ENCODE assay signal across 5 cellular contexts in genomic region chr20:47086316-47086715, GRCh38.
"Had no signal": no experiment of that assay in that cellular context is flagged by ENCODE, and none has a peak within 500 bp of the region (broad histone marks: within the 10 kb centered on the region; RNA-seq: fewer than 3 reads in every experiment).

No MANE protein-coding gene starts in this region.

- H3K4me2 ChIP-seq: GM23338 had no signal

- H2AFZ ChIP-seq: GM23338 had no signal

- DNase-seq: H9, HCEC 1CT, IMR-90 had no signal

- H3K4me3 ChIP-seq: GM23338, K562 had no signal

- ATAC-seq: GM23338, K562 had no signal
